Comparison of ENCODE assay signal across 8 cellular contexts in genomic region chr11:64759722-64760719, GRCh38. TPM values are rescaled to one million over a fixed set of nuclear protein-coding genes. Genes with fewer than 3 reads are reported as not detected.
DNase-seq lines count a peak whose midpoint lies in the region; ATAC-seq and TF ChIP-seq lines count a peak whose summit lies in the region.

PYGM (minus strand) TSS chr11:64759974; CDS start chr11:64759898, 76 bp downstream.

- H3K4me1 ChIP-seq in adrenal gland (replicated peaks in 1 of 2) (peaks cover 27 to 57% of the 10 kb centered on the region in 2 donors), iPS-20b (ENCODE audit: insufficient read depth, low read length) (peaks cover 45% of the 10 kb centered on the region; the same call in 1 of the 2 replicates), spleen (peaks cover 47 to 71% (median 61%) of the 10 kb centered on the region in 6 donors)

- H3K9ac ChIP-seq in iPS-20b (ENCODE audit: low read depth, low read length), result peak within 1 kb of the TSS; percentile 44; the same call in 1 of the 2 replicates

- peaks cover 0 to 22% of the 10 kb centered on the region in 2 donors for H3K36me3 ChIP-seq in adrenal gland (replicated peaks in 1 of 2)
- H3K36me3 ChIP-seq in iPS-20b (ENCODE audit: insufficient read depth, low read depth, low read length), result peaks cover 25% of the 10 kb centered on the region
- peaks cover 0 to 52% (median 24%) of the 10 kb centered on the region in 6 donors for H3K36me3 ChIP-seq in spleen

- peak within 1 kb of the TSS in 3 of 5 donors; percentile 6 to 80 (median 56) for H3K27ac ChIP-seq in adrenal gland
- H3K27ac ChIP-seq in iPS-20b (ENCODE audit: low read length), result peak within 1 kb of the TSS; percentile 30
- H3K27ac ChIP-seq in spleen, result peak within 1 kb of the TSS in 6 of 8 donors; percentile 28 to 91 (median 82)

- TF ChIP-seq POLR2A in adrenal gland (IDR thresholded peaks at IDR 0.05), result no peak
- TF ChIP-seq POLR2A in spleen (IDR thresholded peaks at IDR 0.05), result no peak

- ATAC-seq in GM21619 (IDR thresholded peaks at IDR 0.05; ENCODE audit: unreplicated experiment), result no peak
- no peak for ATAC-seq in HG03521 (IDR thresholded peaks at IDR 0.05; ENCODE audit: unreplicated experiment)

- no peaks in the 10 kb centered on the region for H3K27me3 ChIP-seq in adrenal gland
- H3K27me3 ChIP-seq in iPS-20b (ENCODE audit: insufficient read depth, low read length), result no peaks in the 10 kb centered on the region
- H3K27me3 ChIP-seq in spleen (replicated peaks in 1 of 7), result no peaks in the 10 kb centered on the region

- WGBS in adrenal gland, 4 donors, result 52 to 66% (median 59%) methylated on average over 16 to 24 of the region's 24 CpGs
- WGBS in spleen, 5 donors, result 65 to 79% (median 76%) methylated on average over 21 to 24 of the region's 24 CpGs

- no peaks in the 10 kb centered on the region for H3K9me3 ChIP-seq in adrenal gland (replicated peaks in 1 of 3)
- no peaks in the 10 kb centered on the region for H3K9me3 ChIP-seq in iPS-20b (ENCODE audit: insufficient read depth, low read depth, low read length)
- no peaks in the 10 kb centered on the region for H3K9me3 ChIP-seq in spleen

- in situ Hi-C loops in KBM-7 (cut with MboI; ENCODE audit: low pct_unique_long_range_greater_than_20kb, low sequenced_read_pairs), result no loop called here

- no peak for TF ChIP-seq CTCF in adrenal gland (IDR thresholded peaks at IDR 0.05)
- no peak for TF ChIP-seq CTCF in spleen (IDR thresholded peaks at IDR 0.05 in 8 of 11, conservative IDR thresholded peaks at IDR 0.05 in 3 of 11)

- intact Hi-C loops in adrenal gland (cut with DNase I), result no loop called here
- intact Hi-C loops in spleen (cut with DNase I; ENCODE audit: low total_unique reads), result no loop called here

- H3K4me3 ChIP-seq in adrenal gland (peak within 1 kb of the TSS in 1 of 4 donors; percentile 10), iPS-20b (ENCODE audit: low read length) (no peak within 1 kb of the TSS), spleen (no peak within 1 kb of the TSS)

- DNase-seq in KBM-7 (peak; percentile 28), adrenal gland (peak in 6 of 7 donors; percentile 29 to 82 (median 58)), spleen (peak; percentile 73), GM19240 (ENCODE audit: insufficient read length, low spot score) (no peak), SW480 (ENCODE audit: low spot score) (no peak)

RNA-seq across cellular contexts. Expression of gene PYGM, which starts in this region (rescaled TPM):
- total RNA-seq in adrenal gland, result 10 to 100 TPM in 1 of 8 donors, 1 to 10 TPM in 7; 1.8 to 10.1 (median 3.8) TPM
- polyA plus RNA-seq in adrenal gland, result 1 to 10 TPM; 2.4 to 5.1 (median 4.8) TPM
- 1 to 10 TPM; 2.7 to 7.2 (median 5.1) TPM for total RNA-seq in spleen
- 1 to 10 TPM; 1.7 to 2.4 (median 2.1) TPM for polyA plus RNA-seq in spleen

Comparison
In these comparisons a context has a peak if more than half of its experiments do, and no peak if none do; other contexts are left out.
1. DNase-seq: peak in KBM-7 (single experiment), adrenal gland (6 of 7) and spleen (single experiment); none in GM19240 (single experiment) and SW480 (single experiment).
2. H3K27ac ChIP-seq: peak in every context shown above with its lines; median percentile 82 in spleen; 56 in adrenal gland; 30 in iPS-20b.